15 cellular contexts compared by ENCODE assay signal in genomic region chr5:64836786-64837185, GRCh38.
A peak's percentile ranks its signal among the peaks of the same experiment; 100 is the strongest.
DNase-seq lines count a peak whose midpoint lies in the region; ATAC-seq and TF ChIP-seq lines count a peak whose summit lies in the region.
"Had no signal": no experiment of that assay in that cellular context is flagged by ENCODE, and none has a peak within 500 bp of the region (broad histone marks: within the 10 kb centered on the region; RNA-seq: fewer than 3 reads in every experiment).

No MANE protein-coding gene starts in this region.

- H3K27ac Mint-ChIP-seq in nephron, result peak overlapping the region in 2 of 3 experiments; percentile 43 to 45
- H3K27ac Mint-ChIP-seq: IgD-negative memory B cell had no signal

- peaks cover 13% of the 10 kb centered on the region for H3K4me1 Mint-ChIP-seq in nephron

- no peak overlapping the region for H3K4me3 Mint-ChIP-seq in nephron
- H3K4me3 Mint-ChIP-seq: IgD-negative memory B cell had no signal

- peaks cover 0 to 5% (median 0%) of the 10 kb centered on the region in 9 donors for H3K36me3 ChIP-seq in heart left ventricle

- H3K4me3 ChIP-seq in heart left ventricle, result no peak overlapping the region
- no peak overlapping the region for H3K4me3 ChIP-seq in lower leg skin (ENCODE audit: low read depth, poor library complexity, severe bottlenecking)

- TF ChIP-seq CTCF in heart left ventricle (IDR thresholded peaks at IDR 0.05) (no peak), nephron (IDR thresholded peaks at IDR 0.05; ENCODE audit: unreplicated experiment in 3 of 3) (no peak), lower leg skin (IDR thresholded peaks at IDR 0.05) (no peak)

- H3K9me3 Mint-ChIP-seq in nephron, result peaks cover 4% of the 10 kb centered on the region

- intact Hi-C loops in heart left ventricle (cut with DNase I), result no loop called here
- intact Hi-C loops in Right ventricle myocardium inferior (cut with DNase I), result no loop called here
- intact Hi-C loops in lower leg skin (cut with DNase I; ENCODE audit: low total_unique reads), result no loop called here

- H3K27me3 Mint-ChIP-seq in nephron (ENCODE audit: low read depth), result no peaks in the 10 kb centered on the region
- H3K27me3 Mint-ChIP-seq: IgD-negative memory B cell had no signal

- ATAC-seq in heart left ventricle (no peak), Right ventricle myocardium inferior (no peak), HG03175 (IDR thresholded peaks at IDR 0.05; ENCODE audit: unreplicated experiment) (no peak), GM18520 (IDR thresholded peaks at IDR 0.05; ENCODE audit: unreplicated experiment) (no peak)

- 86 to 91% (median 88%) methylated on average over 4 of the region's 4 CpGs for WGBS in heart left ventricle, 4 donors
- WGBS in lower leg skin, 2 donors, result 85 to 88% methylated on average over 4 of the region's 4 CpGs

- H3K36me3 Mint-ChIP-seq in nephron (ENCODE audit: low read depth), result peaks cover 28% of the 10 kb centered on the region

- peaks cover 0 to 49% (median 20%) of the 10 kb centered on the region in 12 donors for H3K4me1 ChIP-seq in heart left ventricle

- peaks cover 0 to 3% (median 0%) of the 10 kb centered on the region in 12 donors for H3K9me3 ChIP-seq in heart left ventricle

- no peak for TF ChIP-seq POLR2A in heart left ventricle (IDR thresholded peaks at IDR 0.05)
- no peak for TF ChIP-seq POLR2A in lower leg skin (IDR thresholded peaks at IDR 0.05)

- DNase-seq in heart left ventricle, result no peak
- no peak for DNase-seq in Right ventricle myocardium inferior (ENCODE audit: missing footprints)
- DNase-seq in dermis blood vessel endothelial cell, result peak; percentile 12
- no peak for DNase-seq in lower leg skin (ENCODE audit: low spot score in 2 of 2)
- DNase-seq: GDM1, NCI-H1105 treated with DMSO at 0.1 percent for 48 hours, NCI-H1694, NCI-H2081 treated with DMSO at 0.1 percent for 48 hours, NCI-H2171 treated with DMSO at 0.1 percent for 48 hours, NCI-H524 treated with DMSO at 0.1 percent for 48 hours had no signal

- H3K27me3 ChIP-seq in heart left ventricle, result no peaks in the 10 kb centered on the region

- peak overlapping the region in 8 of 12 donors; percentile 1 to 60 (median 32) for H3K27ac ChIP-seq in heart left ventricle
- H3K27ac ChIP-seq: C4-2B had no signal
